10 cellular contexts compared by ENCODE assay signal in genomic region chr10:130510755-130511154, GRCh38.
"Had no signal": no experiment of that assay in that cellular context is flagged by ENCODE, and none has a peak within 500 bp of the region (broad histone marks: within the 10 kb centered on the region; RNA-seq: fewer than 3 reads in every experiment).

No MANE protein-coding gene starts in this region.

- H3K9ac ChIP-seq: GM23248, KMS-11 had no signal

- H3K36me3 Mint-ChIP-seq: IgD-negative memory B cell had no signal

- H3K27ac Mint-ChIP-seq: HFFc6, IgD-negative memory B cell had no signal

- H3K4me3 ChIP-seq: GM23248, HAP-1 had no signal

- H3K4me1 ChIP-seq: HAP-1 had no signal

- H3K4me2 ChIP-seq: KMS-11 had no signal

- H3K4me1 Mint-ChIP-seq: IgD-negative memory B cell had no signal

- DNase-seq: GM23248, GOT3, H7, HFFc6, KBM-7 had no signal

- H3K4me3 Mint-ChIP-seq: HFFc6, IgD-negative memory B cell had no signal

- ATAC-seq: HCT116, HepG2 had no signal

- H3K9me3 ChIP-seq: HAP-1 had no signal

- H3K36me3 ChIP-seq: HAP-1 had no signal

- H3K27ac ChIP-seq: GM23248, KMS-11 had no signal

- H2AFZ ChIP-seq: GM23248 had no signal
